In genomic region chr1:27569088-27569459, GRCh38 we compare ENCODE assay signal across 8 cellular contexts. TPM values are rescaled to one million over a fixed set of nuclear protein-coding genes. Genes with fewer than 3 reads are reported as not detected.
DNase-seq lines count a peak whose midpoint lies in the region; FAIRE-seq and TF ChIP-seq lines count a peak whose summit lies in the region.

No MANE protein-coding gene starts in this region.

- H3K4me1 Mint-ChIP-seq in CD14-positive monocyte, result peaks cover 50% of the 10 kb centered on the region

- DNase-seq in CD14-positive monocyte (ENCODE audit: low spot score) (no peak), PC-9 (no peak), H1 (ENCODE audit: low read depth in 1 of 2, low spot score in 2 of 2) (no peak), G401 (ENCODE audit: low spot score) (no peak), mucosa of gallbladder (ENCODE audit: low spot score) (no peak), DMS79 treated with DMSO at 0.1 percent for 48 hours (lab: John Stamatoyannopoulos, UW) (no peak)
- no peak for DNase-seq in stimulated activated CD4-positive, alpha-beta T cell treated with anti-CD3 and anti-CD28 coated beads, Interleukin-1b, Interleukin-23, amount 100 ng/mL, for 48 hours

- H3K9me3 Mint-ChIP-seq in CD14-positive monocyte, result peaks cover 0 to 2% (median 0%) of the 10 kb centered on the region in 7 donors

- 0 out of 2 replicates have a peak, but pooled peaks cover 6% of the 10 kb centered on the region for H3K23me2 ChIP-seq in H1 (ENCODE audit: low read depth, low read length)

- CTCF ChIA-PET in PC-9 (lab: Charles Lee) (interaction anchor here (1.6 to 1.8 kb wide), 2 partner anchors 11 to 33 kb away, joined by 8 to 22 read pairs; no protein-coding TSS in a partner anchor), H1 (lab: Charles Lee; ENCODE audit: partially characterized antibody) (interaction anchor here (0.8 to 56.1 kb wide), 19 partner anchors 8 to 237 kb away, joined by 3 to 1807 read pairs (median 4); partner anchors contain the start of gene AHDC1)

- TF ChIP-seq CTCF in CD14-positive monocyte (IDR thresholded peaks at IDR 0.05) (no peak), PC-9 (conservative IDR thresholded peaks at IDR 0.05) (no peak), H1 (IDR thresholded peaks at IDR 0.05; ENCODE audit: control extremely low read depth in 1 of 3, insufficient read depth in 1 of 3, low read depth in 1 of 3, low read length in 3 of 3) (no peak), neural cell (IDR thresholded peaks at IDR 0.05; ENCODE audit: poor library complexity, severe bottlenecking) (no peak)

- H3K27ac ChIP-seq in PC-9 (no peak overlapping the region), H1 (ENCODE audit: low read depth, low read length) (no peak overlapping the region), neural cell (ENCODE audit: low read length) (peak overlapping the region; percentile 41)

- TF ChIP-seq RAD21 in H1 (IDR thresholded peaks at IDR 0.05 in 1 of 2, conservative IDR thresholded peaks at IDR 0.05 in 1 of 2; ENCODE audit: low read depth in 2 of 2, low read length in 2 of 2) (no peak), neural cell (conservative IDR thresholded peaks at IDR 0.05) (no peak)

- H3K9me3 ChIP-seq in PC-9 (ENCODE audit: insufficient read depth, low read depth) (no peaks in the 10 kb centered on the region), H1 (ENCODE audit: insufficient read depth in 2 of 2, low read depth in 1 of 2, low read length in 1 of 2) (no peaks in the 10 kb centered on the region), neural cell (ENCODE audit: low read length) (no peaks in the 10 kb centered on the region)

- H3K27me3 ChIP-seq in PC-9 (ENCODE audit: insufficient read depth, low read depth) (no peaks in the 10 kb centered on the region), H1 (replicated peaks in 1 of 4; ENCODE audit: control insufficient read depth in 3 of 4, extremely low read depth in 1 of 4, insufficient read depth in 3 of 4, low read length in 3 of 4) (no peaks in the 10 kb centered on the region), neural cell (ENCODE audit: insufficient read depth, low read depth, low read length) (no peaks in the 10 kb centered on the region)

- peak overlapping the region; percentile 13; the same call in 1 of the 2 replicates for H2BK20ac ChIP-seq in H1 (ENCODE audit: low read length)

- no peak overlapping the region for H3K4ac ChIP-seq in H1 (replicated peaks; ENCODE audit: insufficient read length, low read depth, low read length)

- peak overlapping the region; percentile 27 for H4K5ac ChIP-seq in H1 (ENCODE audit: insufficient read length, low read depth, low read length)

- peak overlapping the region; percentile 3 for H2BK120ac ChIP-seq in H1 (replicated peaks; ENCODE audit: low read depth, low read length)

- H3K4me3 ChIP-seq in PC-9, result peak overlapping the region; percentile 53; the same call in 1 of the 2 replicates
- peak overlapping the region in 1 of 4 experiments; percentile 49; a peak in 4 of 8 replicates for H3K4me3 ChIP-seq in H1 (ENCODE audit: extremely low read depth in 1 of 4, insufficient read depth in 2 of 4, low read depth in 3 of 4, low read length in 4 of 4)
- no peak overlapping the region for H3K4me3 ChIP-seq in neural cell (ENCODE audit: low read length)

- H3K79me1 ChIP-seq in H1 (ENCODE audit: low read depth, low read length), result peaks cover 8% of the 10 kb centered on the region

- 80% methylated on average over 3 of the region's 3 CpGs; no CpG with 5 or more reads in 1 of the 2 experiments for WGBS in H1 (ENCODE audit: extremely low coverage in 1 of 2, insufficient coverage in 1 of 2, insufficient read length in 1 of 2, insufficient replicate concordance in 2 of 2, low coverage in 1 of 2, low lambda C conversion rate in 2 of 2, missing lambda C conversion rate in 1 of 2), 2 experiments

- no peak for TF ChIP-seq POLR2A in H1 (IDR thresholded peaks at IDR 0.05; ENCODE audit: control extremely low read depth in 1 of 2, low read depth in 2 of 2, low read length in 2 of 2)

- peak overlapping the region; percentile 91; the same call in 1 of the 2 replicates for H2BK5ac ChIP-seq in H1 (ENCODE audit: low read depth, low read length)

- no TSS peak for BruUV-seq in PC-9 (replicated peaks; lab: Mats Ljungman, UMichigan)

- FAIRE-seq in H1 (lab: Jason Lieb, UNC), result no peak

- H3K9ac ChIP-seq in H1 (replicated peaks in 1 of 4; ENCODE audit: extremely low read depth in 1 of 4, low read depth in 3 of 4, low read length in 3 of 4) (no peak overlapping the region), neural cell (ENCODE audit: low read length) (peak overlapping the region; percentile 22)

- peaks cover 7% of the 10 kb centered on the region for H3K79me2 ChIP-seq in PC-9 (ENCODE audit: low read depth)
- H3K79me2 ChIP-seq in H1 (ENCODE audit: control insufficient read depth in 1 of 2, insufficient read depth in 2 of 2, low read length in 2 of 2), result peaks cover 0 to 51% of the 10 kb centered on the region in 2 experiments; a peak in 2 of 4 replicates
- H3K79me2 ChIP-seq in neural cell (replicated peaks; ENCODE audit: insufficient read depth, low read length), result peaks cover 82% of the 10 kb centered on the region

- H3K18ac ChIP-seq in H1 (ENCODE audit: extremely low read depth, low read length), result peak overlapping the region; percentile 52; the same call in 1 of the 2 replicates

- H3K4me1 ChIP-seq in PC-9 (replicated peaks; ENCODE audit: insufficient read depth) (peaks cover 26% of the 10 kb centered on the region), H1 (replicated peaks in 1 of 4; ENCODE audit: control insufficient read depth in 3 of 4, insufficient read depth in 4 of 4, low read length in 3 of 4) (peaks cover 43 to 77% (median 66%) of the 10 kb centered on the region in 4 experiments)

- H3K36me3 ChIP-seq in PC-9 (ENCODE audit: low read depth) (no peaks in the 10 kb centered on the region), H1 (ENCODE audit: control insufficient read depth in 2 of 4, insufficient read depth in 4 of 4, low read length in 3 of 4) (no peaks in the 10 kb centered on the region), neural cell (ENCODE audit: insufficient read depth, low read length) (no peaks in the 10 kb centered on the region)

- H3K9me2 ChIP-seq in PC-9 (ENCODE audit: insufficient read depth) (no peaks in the 10 kb centered on the region), neural cell (ENCODE audit: insufficient read depth, low read length) (no peaks in the 10 kb centered on the region)

- H3K56ac ChIP-seq in H1 (replicated peaks; ENCODE audit: insufficient read length, low read depth, low read length), result peak overlapping the region; percentile 13

- peak overlapping the region in 4 of 7 donors; percentile 18 to 64 (median 28) for H3K27ac Mint-ChIP-seq in CD14-positive monocyte

- peaks cover 0 to 5% of the 10 kb centered on the region in 2 donors for H3K36me3 Mint-ChIP-seq in CD14-positive monocyte

- no peak overlapping the region for H3K14ac ChIP-seq in H1 (ENCODE audit: insufficient read length)

- no peak overlapping the region for H4K8ac ChIP-seq in H1 (ENCODE audit: extremely low read depth, insufficient read depth, low read length)

- H4K20me1 ChIP-seq in PC-9 (ENCODE audit: insufficient read depth) (no peaks in the 10 kb centered on the region), H1 (replicated peaks in 1 of 2; ENCODE audit: control insufficient read depth in 1 of 2, insufficient read depth in 2 of 2, low read length in 2 of 2) (peaks cover 12 to 19% of the 10 kb centered on the region in 2 experiments), neural cell (ENCODE audit: insufficient read depth) (no peaks in the 10 kb centered on the region)

- peak overlapping the region; percentile 64 to 72 for H3K4me3 Mint-ChIP-seq in CD14-positive monocyte

- peak overlapping the region; percentile 30; the same call in 1 of the 2 replicates for H2BK12ac ChIP-seq in H1 (ENCODE audit: low read depth, low read length)

- H4K91ac ChIP-seq in H1 (replicated peaks; ENCODE audit: insufficient read length, low read length), result peak overlapping the region; percentile 45

- POLR2A ChIA-PET in PC-9 (lab: Charles Lee; ENCODE audit: unreplicated experiment) (interaction anchor here (0.6 to 1.4 kb wide), 4 partner anchors 12 to 414 kb away, joined by 3 to 24 read pairs (median 4); partner anchors contain the start of gene SLC9A1), H1 (lab: Charles Lee; ENCODE audit: partially characterized antibody) (interaction anchor here (1.2 to 25.0 kb wide), 5 partner anchors 7 to 139 kb away, joined by 3 to 355 read pairs (median 350); partner anchors contain the start of gene AHDC1)

- no peak overlapping the region for H2BK15ac ChIP-seq in H1 (ENCODE audit: low read length)

- TF ChIP-seq EP300 in H1 (IDR thresholded peaks at IDR 0.05; ENCODE audit: borderline replicate concordance in 1 of 2, low read depth in 2 of 2, low read length in 2 of 2), result no peak
- no peak for TF ChIP-seq EP300 in neural cell (conservative IDR thresholded peaks at IDR 0.05; ENCODE audit: poor library complexity, severe bottlenecking)

- H3K4me2 ChIP-seq in PC-9 (peak overlapping the region; percentile 58), H1 (ENCODE audit: insufficient read depth in 1 of 2, low read depth in 2 of 2, low read length in 2 of 2) (peak overlapping the region; percentile 63 to 64), neural cell (ENCODE audit: low read length) (no peak overlapping the region)

- H3K23ac ChIP-seq in H1 (ENCODE audit: insufficient read length), result no peak overlapping the region

- no peak overlapping the region for H2AK5ac ChIP-seq in H1 (ENCODE audit: low read depth, low read length)

- H2AFZ ChIP-seq in PC-9 (no peak overlapping the region), H1 (ENCODE audit: low read length) (no peak overlapping the region), neural cell (ENCODE audit: low read depth, low read length) (no peak overlapping the region)

- H3F3A ChIP-seq in PC-9 (ENCODE audit: insufficient read depth, low read depth) (peaks cover 6% of the 10 kb centered on the region; the same call in 1 of the 2 replicates), neural cell (ENCODE audit: insufficient read depth, low read length, poor library complexity, severe bottlenecking) (peaks cover 12% of the 10 kb centered on the region)

- intact Hi-C loops in CD14-positive monocyte (cut with micrococcal nuclease), result no loop called here
- intact Hi-C loops in PC-9 (cut with micrococcal nuclease; ENCODE audit: unreplicated experiment), result loop anchor here (2.0 kb wide), 1 partner anchor 34 kb away; no protein-coding TSS in a partner anchor

- in situ Hi-C loops in G401 (cut with HindIII; ENCODE audit: low sequenced_read_pairs), result no loop called here

- peaks cover 6 to 20% (median 9%) of the 10 kb centered on the region in 3 donors for H3K27me3 Mint-ChIP-seq in CD14-positive monocyte (ENCODE audit: low read depth in 3 of 3)

RNA-seq across cellular contexts. Expression of gene AHDC1, which starts 34.9 kb away (rescaled TPM):
- polyA plus RNA-seq in CD14-positive monocyte, result under 1 TPM; 0.16 to 0.30 TPM
- total RNA-seq in PC-9 (2021), result 45.9 and 48.8 TPM in 2 replicates
- 35.1 and 39.4 TPM in 2 replicates for total RNA-seq in H1 (2021; fragmentation: NEBNext Ultra II Directional; extraction: Animal tissue kit (Norgen Biotek cat#: 25700))
- 4.4 and 8.6 TPM in 2 replicates for polyA plus RNA-seq in H1 (2011; rRNA removed)
- 3.3 TPM for polyA plus RNA-seq in H1 (2011; cell fraction: cytosol; rRNA removed)
- polyA plus RNA-seq in H1 (2011; cell fraction: nucleus; rRNA removed), result 17.1 TPM
- polyA plus RNA-seq in H1 (2012, experiment 1 of 2), result 18.4 to 23.0 TPM (median 21.1 TPM) in 4 replicates
- polyA plus RNA-seq in H1 (2012, experiment 2 of 2), result 17.0 TPM
- 11.2 TPM for polyA plus RNA-seq in H1 (2013, experiment 1 of 2)
- 11.1 TPM for polyA plus RNA-seq in H1 (2013, experiment 2 of 2)
- polyA minus RNA-seq in H1 (2011; rRNA and poly(A)+ RNA removed), result 4.4 and 6.1 TPM in 2 replicates
- polyA minus RNA-seq in H1 (2011; cell fraction: cytosol; rRNA and poly(A)+ RNA removed), result 11.9 TPM
- polyA minus RNA-seq in H1 (2011; cell fraction: nucleus; rRNA and poly(A)+ RNA removed), result 10.5 TPM
- polyA plus RNA-seq in neural cell, result 5.3 and 18.4 TPM in 2 replicates
- polyA minus RNA-seq in neural cell, result 28.0 and 30.7 TPM in 2 replicates
- total RNA-seq in G401 (2014; rRNA removed; shearing (Covaris generic)), result 6.5 and 8.1 TPM in 2 replicates
- total RNA-seq in mucosa of gallbladder, result 61.6 TPM
